Comparison of ENCODE assay signal across 8 cellular contexts in genomic region chr3:113211370-113212154, GRCh38. TPM values are rescaled to one million over a fixed set of nuclear protein-coding genes. Genes with fewer than 3 reads are reported as not detected.
DNase-seq lines count a peak whose midpoint lies in the region; ATAC-seq and TF ChIP-seq lines count a peak whose summit lies in the region.

TSS of gene BOC (plus strand) at chr3:113211557. CDS start at chr3:113249803, 38,246 bp downstream.

- CTCF ChIA-PET in T-cell (lab: Charles Lee) = no interaction called here

- ATAC-seq in T-cell (replicated peaks in 1 of 4) (no peak), GM21381 (IDR thresholded peaks at IDR 0.05; ENCODE audit: unreplicated experiment) (no peak), GM21367 (IDR thresholded peaks at IDR 0.05; ENCODE audit: unreplicated experiment) (no peak)

- H3K36me3 ChIP-seq in esophagus (ENCODE audit: control insufficient read depth in 2 of 2, insufficient read depth in 2 of 2, low read length in 1 of 2) = no peaks in the 10 kb centered on the region

- peaks cover 0 to 2% of the 10 kb centered on the region in 2 donors for H3K27me3 ChIP-seq in esophagus (ENCODE audit: control insufficient read depth in 1 of 2, insufficient read depth in 2 of 2, low read length in 2 of 2)

- H3K27ac Mint-ChIP-seq in T-cell = peak within 1 kb of the TSS in 1 of 2 donors; percentile 52

- POLR2A ChIA-PET in T-cell (lab: Charles Lee) = no interaction called here

- H3K36me3 Mint-ChIP-seq in T-cell = no peaks in the 10 kb centered on the region

- H3K4me3 Mint-ChIP-seq in T-cell = peak within 1 kb of the TSS in 2 of 3 donors; percentile 68 to 77

- 1% methylated on average over 64 to 76 of the region's 76 CpGs for WGBS in esophagus, 2 donors

- DNase-seq in AG09309 (ENCODE audit: low read depth) (no peak), GM20000 (ENCODE audit: low spot score) (peak; percentile 74), T-cell (no peak), mucosa of gallbladder (ENCODE audit: low spot score) (no peak), ureter (ENCODE audit: low spot score) (no peak)

- TF ChIP-seq CTCF in AG09309 (IDR thresholded peaks at IDR 0.05; ENCODE audit: control insufficient read depth, insufficient read depth, low read depth, low read length, missing control alignments) (no peak), GM20000 (IDR thresholded peaks at IDR 0.05; ENCODE audit: extremely low read depth, missing control alignments) (no peak)

- H3K9me3 ChIP-seq in esophagus (ENCODE audit: control insufficient read depth in 2 of 2, insufficient read depth in 1 of 2, low read depth in 1 of 2, low read length in 1 of 2) = no peaks in the 10 kb centered on the region

- H3K4me1 Mint-ChIP-seq in T-cell = peaks cover 10 to 15% (median 13%) of the 10 kb centered on the region in 3 donors

- peak within 1 kb of the TSS; percentile 82 to 94 for H3K27ac ChIP-seq in esophagus (ENCODE audit: low read depth in 2 of 2, low read length in 1 of 2)

- H3K4me3 ChIP-seq in AG09309 (ENCODE audit: control insufficient read depth, low read depth, low read length) (peak within 1 kb of the TSS; percentile 83), esophagus (ENCODE audit: low read depth in 1 of 2, low read length in 2 of 2) (peak within 1 kb of the TSS; percentile 84 to 86)

- H3K27me3 Mint-ChIP-seq in T-cell = peaks cover 60 to 70% of the 10 kb centered on the region in 2 donors

- no peaks in the 10 kb centered on the region for H3K4me1 ChIP-seq in esophagus (ENCODE audit: control insufficient read depth in 2 of 2, insufficient read depth in 2 of 2, low read length in 1 of 2)

- H3K9me3 Mint-ChIP-seq in T-cell = no peaks in the 10 kb centered on the region

RNA-seq across cellular contexts. Expression of gene BOC, which starts in this region (rescaled TPM):
- total RNA-seq in T-cell (under 1 TPM in 2 of 5 donors, not detected in 3; 0.16 to 0.20 TPM), mucosa of gallbladder (20.5 TPM), ureter (79.6 TPM)
- polyA plus RNA-seq in esophagus = 10 to 100 TPM; 26.6 to 29.6 TPM

Comparison
In these comparisons a context has a peak if more than half of its experiments do, and no peak if none do; other contexts are left out.
1. RNA of gene BOC (total RNA-seq): 79.6 TPM in ureter (single experiment) and 20.5 TPM in mucosa of gallbladder (single experiment); 0.16 to 0.20 TPM in T-cell; every median in the first group is over 10 times any median in the second.